Comparison of ENCODE assay signal across 25 cellular contexts in the genomic region with DNA sequence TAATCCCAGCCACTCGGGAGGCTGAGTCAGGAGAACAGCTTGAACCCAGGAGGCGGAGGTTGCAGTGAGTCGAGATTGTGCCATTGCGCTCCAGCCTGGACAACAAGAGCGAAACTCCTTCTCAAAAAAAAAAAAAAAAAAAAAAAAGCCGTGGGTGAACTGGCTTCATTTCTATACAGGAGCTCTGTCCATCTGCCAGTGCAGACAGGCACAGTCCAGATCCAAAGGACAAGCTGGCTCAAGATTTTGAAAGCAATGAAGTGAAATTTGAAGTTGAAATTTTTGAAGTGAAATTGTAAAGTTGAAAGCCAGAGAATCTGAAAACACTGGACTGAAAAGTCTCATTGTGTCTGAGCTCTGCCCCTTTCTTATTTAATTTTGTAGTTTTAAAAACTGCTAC.
"Had no signal": no experiment of that assay in that cellular context is flagged by ENCODE, and none has a peak within 500 bp of the region (broad histone marks: within the 10 kb centered on the region; RNA-seq: fewer than 3 reads in every experiment).

No MANE protein-coding gene starts in this region.

- H3K27me3 ChIP-seq: ascending aorta, cardiac muscle cell had no signal

- H3K27ac ChIP-seq: ascending aorta, cardiac muscle cell, VCaP had no signal

- H3K4me3 ChIP-seq: ascending aorta, cardiac muscle cell had no signal

- H3K36me3 ChIP-seq: ascending aorta, cardiac muscle cell had no signal

- ATAC-seq: activated CD8-positive, alpha-beta memory T cell treated with anti-CD3 and anti-CD28 coated beads, Interleukin-2, amount 10 ng/mL, durations not matched to agents 7 days and 5 days; activated CD8-positive, alpha-beta T cell treated with anti-CD3 and anti-CD28 coated beads, Interleukin-2, amount 10 ng/mL, durations not matched to agents 7 days and 5 days; activated naive CD8-positive, alpha-beta T cell treated with anti-CD3 and anti-CD28 coated beads, Interleukin-2, amount 50 U/mL, for 24 hours had no signal

- H3K9me3 ChIP-seq: ascending aorta had no signal

- DNase-seq: activated B cell treated with CpG ODN at 0.5 μM for 24 hours; activated CD4-positive, alpha-beta memory T cell treated with anti-CD3 and anti-CD28 coated beads, Interleukin-2, amount 10 ng/mL, durations not matched to agents 7 days and 5 days; activated CD4-positive, alpha-beta T cell treated with anti-CD3 and anti-CD28 coated beads for 4 hours; activated CD4-positive, alpha-beta T cell treated with anti-CD3 and anti-CD28 coated beads, Interleukin-2, amount 10 ng/mL, durations not matched to agents 24 days and 14 days; activated CD4-positive, alpha-beta T cell treated with anti-CD3 and anti-CD28 coated beads, Interleukin-2, amount 50 U/mL, for 48 hours; activated CD4-positive, CD25-positive, alpha-beta regulatory T cell treated with anti-CD3 and anti-CD28 coated beads, Interleukin-2, amount 50 U/mL, for 72 hours; activated CD8-positive, alpha-beta memory T cell treated with anti-CD3 and anti-CD28 coated beads for 24 hours; activated CD8-positive, alpha-beta memory T cell treated with anti-CD3 and anti-CD28 coated beads, Interleukin-2, amount 10 ng/mL, durations not matched to agents 7 days and 5 days; activated CD8-positive, alpha-beta memory T cell treated with anti-CD3 and anti-CD28 coated beads, Interleukin-2, amount 50 U/mL, for 48 hours; activated CD8-positive, alpha-beta T cell treated with anti-CD3 and anti-CD28 coated beads, Interleukin-2, amount 10 ng/mL, durations not matched to agents 7 days and 5 days; activated effector memory CD4-positive, alpha-beta T cell treated with Interleukin-2 at 50 U/mL for 16 hours; activated gamma-delta T cell; activated naive CD4-positive, alpha-beta T cell treated with anti-CD3 and anti-CD28 coated beads, Interleukin-2, amount 10 ng/mL, durations not matched to agents 7 days and 5 days; activated naive CD4-positive, alpha-beta T cell treated with Interleukin-2 at 50 U/mL for 16 hours; activated naive CD8-positive, alpha-beta T cell treated with anti-CD3 and anti-CD28 coated beads, Interleukin-2, amount 10 ng/mL, durations not matched to agents 7 days and 5 days; activated naive CD8-positive, alpha-beta T cell treated with anti-CD3 and anti-CD28 coated beads, Interleukin-2, amount 50 U/mL, for 24 hours; activated T-cell treated with anti-CD3 and anti-CD28 coated beads, Interleukin-2, amount 50 U/mL, for 24 hours; activated T-cell treated with anti-CD3 and anti-CD28 coated beads, Interleukin-2, amount 50 U/mL, for 48 hours; amygdala; anterior cingulate cortex; T-helper 2 cell; T-helper 9 cell had no signal

- H3K4me1 ChIP-seq: ascending aorta had no signal
